In genomic region chr10:106515206-106515790, GRCh38 we compare ENCODE assay signal across 27 cellular contexts.
A peak's percentile ranks its signal among the peaks of the same experiment; 100 is the strongest.
DNase-seq lines count a peak whose midpoint lies in the region; ATAC-seq and TF ChIP-seq lines count a peak whose summit lies in the region.
"Had no signal": no experiment of that assay in that cellular context is flagged by ENCODE, and none has a peak within 500 bp of the region (broad histone marks: within the 10 kb centered on the region; RNA-seq: fewer than 3 reads in every experiment).

No MANE protein-coding gene starts in this region.

- no peak overlapping the region for H3K4me3 Mint-ChIP-seq in nephron
- no peak overlapping the region for H3K4me3 Mint-ChIP-seq in naive thymus-derived CD8-positive, alpha-beta T cell
- H3K4me3 Mint-ChIP-seq: activated naive CD4-positive, alpha-beta T cell treated with anti-CD3 and anti-CD28 coated beads, Interleukin-2, amount 10 ng/mL, durations not matched to agents 7 days and 5 days; CD4-positive, alpha-beta memory T cell; memory B cell; stimulated activated naive CD8-positive, alpha-beta T cell treated with anti-CD3 and anti-CD28 coated beads, Interleukin-15, amount 100 ng/mL, for 72 hours had no signal

- no peaks in the 10 kb centered on the region for H3K27me3 Mint-ChIP-seq in nephron (ENCODE audit: low read depth)
- H3K27me3 Mint-ChIP-seq in naive thymus-derived CD8-positive, alpha-beta T cell = peaks cover 0 to 5% (median 0%) of the 10 kb centered on the region in 5 donors
- H3K27me3 Mint-ChIP-seq: activated naive CD4-positive, alpha-beta T cell treated with anti-CD3 and anti-CD28 coated beads, Interleukin-2, amount 10 ng/mL, durations not matched to agents 7 days and 5 days; CD4-positive, alpha-beta memory T cell; memory B cell; stimulated activated naive CD8-positive, alpha-beta T cell treated with anti-CD3 and anti-CD28 coated beads, Interleukin-15, amount 100 ng/mL, for 72 hours had no signal

- TF ChIP-seq CTCF in A673 (conservative IDR thresholded peaks at IDR 0.05; ENCODE audit: low read depth, low read length) (no peak), nephron (IDR thresholded peaks at IDR 0.05; ENCODE audit: unreplicated experiment in 3 of 3) (no peak)

- peak overlapping the region; percentile 28 to 58 (median 54) for H3K27ac Mint-ChIP-seq in nephron
- H3K27ac Mint-ChIP-seq in naive thymus-derived CD8-positive, alpha-beta T cell = no peak overlapping the region
- H3K27ac Mint-ChIP-seq: activated naive CD4-positive, alpha-beta T cell treated with anti-CD3 and anti-CD28 coated beads, Interleukin-2, amount 10 ng/mL, durations not matched to agents 7 days and 5 days; CD4-positive, alpha-beta memory T cell; memory B cell; stimulated activated naive CD8-positive, alpha-beta T cell treated with anti-CD3 and anti-CD28 coated beads, Interleukin-15, amount 100 ng/mL, for 72 hours had no signal

- H3K27me3 ChIP-seq in A673 (replicated peaks; ENCODE audit: insufficient read depth, low read depth, low read length, poor library complexity) = no peaks in the 10 kb centered on the region
- H3K27me3 ChIP-seq in adipocyte (replicated peaks; ENCODE audit: control insufficient read depth, insufficient read depth, low read length) = no peaks in the 10 kb centered on the region
- H3K27me3 ChIP-seq: SJSA1, tibial nerve had no signal

- peaks cover 43% of the 10 kb centered on the region for H3K4me1 ChIP-seq in A673 (ENCODE audit: insufficient read depth, low read length, poor library complexity, severe bottlenecking)
- H3K4me1 ChIP-seq in adipocyte (ENCODE audit: control insufficient read depth, insufficient read depth, low read length) = no peaks in the 10 kb centered on the region
- H3K4me1 ChIP-seq: SJSA1 had no signal

- no peaks in the 10 kb centered on the region for H3K9me3 Mint-ChIP-seq in nephron
- peaks cover 0 to 12% (median 5%) of the 10 kb centered on the region in 9 donors for H3K9me3 Mint-ChIP-seq in naive thymus-derived CD8-positive, alpha-beta T cell
- H3K9me3 Mint-ChIP-seq: activated naive CD4-positive, alpha-beta T cell treated with anti-CD3 and anti-CD28 coated beads, Interleukin-2, amount 10 ng/mL, durations not matched to agents 7 days and 5 days had no signal

- BruUV-seq in A673 (replicated peaks; lab: Mats Ljungman, UMichigan) = no TSS peak

- H3K36me3 ChIP-seq in A673 (ENCODE audit: insufficient read depth, low read length, poor library complexity, severe bottlenecking) (no peaks in the 10 kb centered on the region), adipocyte (ENCODE audit: control insufficient read depth, insufficient read depth, low read length, severe bottlenecking) (no peaks in the 10 kb centered on the region)
- H3K36me3 ChIP-seq: SJSA1, tibial nerve had no signal

- intact Hi-C loops in A673 (cut with micrococcal nuclease; ENCODE audit: unreplicated experiment) = no loop called here

- DNase-seq in A673 (ENCODE audit: low spot score) (peak; percentile 57), adipocyte (ENCODE audit: low read depth) (peak; percentile 59), fibroblast of peridontal ligament (ENCODE audit: extremely low read depth) (peak; percentile 71), NCI-H2081 treated with DMSO at 0.1 percent for 48 hours (lab: John Stamatoyannopoulos, UW) (no peak)
- DNase-seq in naive thymus-derived CD8-positive, alpha-beta T cell = no peak
- DNase-seq in stimulated activated CD8-positive, alpha-beta memory T cell treated with anti-CD3 and anti-CD28 coated beads, Interleukin-4, amount 100 ng/mL, for 48 hours = no peak
- DNase-seq: 8988T; activated CD4-positive, alpha-beta T cell treated with anti-CD3 and anti-CD28 coated beads, Interleukin-2, amount 50 U/mL, for 48 hours; activated naive CD4-positive, alpha-beta T cell treated with anti-CD3 and anti-CD28 coated beads, Interleukin-2, amount 10 ng/mL, durations not matched to agents 7 days and 5 days; AML-193; CD4-positive, alpha-beta memory T cell; GOT3; Karpas-422; left cardiac atrium; NCI-H1092; NCI-H1930; NCI-H226; NCI-H748 treated with DMSO at 0.1 percent for 48 hours; small intestine; stimulated activated naive CD8-positive, alpha-beta T cell treated with anti-CD3 and anti-CD28 coated beads, Interleukin-15, amount 100 ng/mL, for 72 hours had no signal

- no peaks in the 10 kb centered on the region for H3K36me3 Mint-ChIP-seq in nephron (ENCODE audit: low read depth)
- no peaks in the 10 kb centered on the region for H3K36me3 Mint-ChIP-seq in naive thymus-derived CD8-positive, alpha-beta T cell
- H3K36me3 Mint-ChIP-seq: activated naive CD4-positive, alpha-beta T cell treated with anti-CD3 and anti-CD28 coated beads, Interleukin-2, amount 10 ng/mL, durations not matched to agents 7 days and 5 days; CD4-positive, alpha-beta memory T cell; memory B cell had no signal

- H3K9me3 ChIP-seq in A673 (ENCODE audit: low read depth, low read length, poor library complexity, severe bottlenecking) (no peaks in the 10 kb centered on the region), adipocyte (ENCODE audit: control insufficient read depth, low read length) (no peaks in the 10 kb centered on the region)
- H3K9me3 ChIP-seq: SJSA1, tibial nerve had no signal

- no peak overlapping the region for H3K4me3 ChIP-seq in A673 (ENCODE audit: low read depth, low read length, poor library complexity, severe bottlenecking)
- no peak overlapping the region for H3K4me3 ChIP-seq in adipocyte (ENCODE audit: low read length)
- H3K4me3 ChIP-seq: SJSA1, tibial nerve had no signal

- H3K9ac ChIP-seq in adipocyte (ENCODE audit: low read length) = no peak overlapping the region

- CTCF ChIA-PET in A673 (lab: Charles Lee) = no interaction called here

- H3K27ac ChIP-seq in A673 (ENCODE audit: low read depth, low read length, poor library complexity, severe bottlenecking) = peak overlapping the region; percentile 33
- H3K27ac ChIP-seq: SJSA1, tibial nerve had no signal

- POLR2A ChIA-PET in A673 (lab: Charles Lee; ENCODE audit: low non-redundant PET) = no interaction called here
- POLR2A ChIA-PET in naive thymus-derived CD8-positive, alpha-beta T cell (lab: Charles Lee) = no interaction called here

- H3K4me1 Mint-ChIP-seq in nephron = peaks cover 5% of the 10 kb centered on the region
- no peaks in the 10 kb centered on the region for H3K4me1 Mint-ChIP-seq in naive thymus-derived CD8-positive, alpha-beta T cell
- H3K4me1 Mint-ChIP-seq: activated naive CD4-positive, alpha-beta T cell treated with anti-CD3 and anti-CD28 coated beads, Interleukin-2, amount 10 ng/mL, durations not matched to agents 7 days and 5 days; CD4-positive, alpha-beta memory T cell; memory B cell; stimulated activated naive CD8-positive, alpha-beta T cell treated with anti-CD3 and anti-CD28 coated beads, Interleukin-15, amount 100 ng/mL, for 72 hours had no signal

- no peak for ATAC-seq in HG03432 (IDR thresholded peaks at IDR 0.05; ENCODE audit: unreplicated experiment)
- no peak for ATAC-seq in naive thymus-derived CD8-positive, alpha-beta T cell
- ATAC-seq: activated CD4-positive, CD25-positive, alpha-beta regulatory T cell treated with anti-CD3 and anti-CD28 coated beads, Interleukin-2, amount 50 U/mL, for 24 hours; HepG2; left cardiac atrium; stimulated activated naive CD8-positive, alpha-beta T cell treated with anti-CD3 and anti-CD28 coated beads, Interleukin-15, amount 100 ng/mL, for 72 hours had no signal

Comparison
In these comparisons a context has a peak if more than half of its experiments do, and no peak if none do; other contexts are left out.
1. DNase-seq: peak in A673 (single experiment), adipocyte (single experiment) and fibroblast of peridontal ligament (single experiment); none in NCI-H2081 treated with DMSO at 0.1 percent for 48 hours (single experiment), naive thymus-derived CD8-positive, alpha-beta T cell (0 of 10) and stimulated activated CD8-positive, alpha-beta memory T cell treated with anti-CD3 and anti-CD28 coated beads, Interleukin-4, amount 100 ng/mL, for 48 hours (single experiment).
2. H3K27ac Mint-ChIP-seq: peak in nephron (3 of 3); none in naive thymus-derived CD8-positive, alpha-beta T cell (0 of 10).